ENCODE assay signal across 1 cellular context in the genomic region with DNA sequence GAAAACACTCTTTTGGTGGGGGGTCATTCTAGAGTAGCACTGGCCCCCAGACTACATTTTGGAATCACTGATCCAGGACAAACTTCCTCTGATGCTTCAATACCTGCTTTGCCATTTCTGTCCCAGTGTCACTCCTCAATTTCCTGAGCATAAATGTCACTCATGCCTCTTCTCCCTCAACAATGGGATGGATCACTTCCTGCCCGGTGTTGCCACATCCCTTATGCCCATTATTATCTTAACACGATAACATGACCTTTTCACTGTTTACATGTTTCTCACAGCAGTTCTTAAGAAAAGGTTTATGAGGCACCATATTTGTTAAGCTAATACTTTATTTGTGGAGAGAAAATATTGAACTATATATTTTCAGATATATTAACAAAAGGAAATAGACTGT.
TF ChIP-seq lines count a peak whose summit lies in the region.

No MANE protein-coding gene starts in this region.

TF ChIP-seq in WTC11, 78 proteins besides CTCF, POLR2A, EP300 and RAD21 (continued from another document):
- TF ChIP-seq, protein P1, sequence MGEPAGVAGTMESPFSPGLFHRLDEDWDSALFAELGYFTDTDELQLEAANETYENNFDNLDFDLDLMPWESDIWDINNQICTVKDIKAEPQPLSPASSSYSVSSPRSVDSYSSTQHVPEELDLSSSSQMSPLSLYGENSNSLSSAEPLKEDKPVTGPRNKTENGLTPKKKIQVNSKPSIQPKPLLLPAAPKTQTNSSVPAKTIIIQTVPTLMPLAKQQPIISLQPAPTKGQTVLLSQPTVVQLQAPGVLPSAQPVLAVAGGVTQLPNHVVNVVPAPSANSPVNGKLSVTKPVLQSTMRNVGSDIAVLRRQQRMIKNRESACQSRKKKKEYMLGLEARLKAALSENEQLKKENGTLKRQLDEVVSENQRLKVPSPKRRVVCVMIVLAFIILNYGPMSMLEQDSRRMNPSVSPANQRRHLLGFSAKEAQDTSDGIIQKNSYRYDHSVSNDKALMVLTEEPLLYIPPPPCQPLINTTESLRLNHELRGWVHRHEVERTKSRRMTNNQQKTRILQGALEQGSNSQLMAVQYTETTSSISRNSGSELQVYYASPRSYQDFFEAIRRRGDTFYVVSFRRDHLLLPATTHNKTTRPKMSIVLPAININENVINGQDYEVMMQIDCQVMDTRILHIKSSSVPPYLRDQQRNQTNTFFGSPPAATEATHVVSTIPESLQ (CRISPR knock-in tag; IDR thresholded peaks at IDR 0.05), result no peak
- TF ChIP-seq CREM (CRISPR knock-in tag; IDR thresholded peaks at IDR 0.05) (no peak), ATF3 (CRISPR knock-in tag; conservative IDR thresholded peaks at IDR 0.05) (no peak), ATF1 (CRISPR knock-in tag; IDR thresholded peaks at IDR 0.05) (no peak)
TF ChIP-seq in WTC11: peak in this region for 0.
